Comparison of ENCODE assay signal across 22 cellular contexts in the genomic region with DNA sequence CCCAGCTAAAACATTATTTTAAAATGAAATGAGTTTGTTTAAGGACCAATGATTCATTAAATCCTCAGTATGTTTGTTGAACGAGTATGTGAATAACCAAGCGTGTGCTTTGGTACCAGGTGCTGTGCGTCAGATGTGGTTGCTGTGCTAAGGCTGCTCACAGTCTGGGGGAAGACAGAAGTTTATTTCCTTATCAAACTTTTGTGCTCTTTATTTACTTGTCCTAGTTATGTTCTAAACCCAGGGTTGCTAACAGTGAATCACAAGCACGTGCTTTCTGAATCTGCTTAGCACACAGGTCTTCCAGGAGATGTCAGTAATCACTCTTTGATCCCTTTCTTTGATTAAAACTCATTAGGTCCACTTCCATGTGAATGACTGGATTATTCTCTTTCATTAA. TPM values are rescaled to one million over a fixed set of nuclear protein-coding genes. Genes with fewer than 3 reads are reported as not detected.
A peak's percentile ranks its signal among the peaks of the same experiment; 100 is the strongest.
DNase-seq lines count a peak whose midpoint lies in the region; ATAC-seq and TF ChIP-seq lines count a peak whose summit lies in the region.
"Had no signal": no experiment of that assay in that cellular context is flagged by ENCODE, and none has a peak within 500 bp of the region (broad histone marks: within the 10 kb centered on the region; RNA-seq: fewer than 3 reads in every experiment).

No MANE protein-coding gene starts in this region.

- no peaks in the 10 kb centered on the region for H3K27me3 ChIP-seq in suprapubic skin
- H3K27me3 ChIP-seq: transverse colon had no signal

- H3K4me3 ChIP-seq in fibroblast of mammary gland (ENCODE audit: control insufficient read depth, low read depth, low read length) (no peak overlapping the region), suprapubic skin (no peak overlapping the region)
- H3K4me3 ChIP-seq: K562, transverse colon had no signal

- TF ChIP-seq CTCF in fibroblast of mammary gland (conservative IDR thresholded peaks at IDR 0.05; ENCODE audit: control insufficient read depth, insufficient read depth, low read depth, low read length) (no peak), suprapubic skin (IDR thresholded peaks at IDR 0.05) (no peak)

- ATAC-seq in HG02759 (IDR thresholded peaks at IDR 0.05; ENCODE audit: unreplicated experiment), result no peak
- ATAC-seq: K562; left cardiac atrium; naive thymus-derived CD4-positive, alpha-beta T cell; right cardiac atrium; WTC11 had no signal

- H3K27ac ChIP-seq in suprapubic skin, result peak overlapping the region; percentile 26
- H3K27ac ChIP-seq: transverse colon had no signal

- H3K36me3 ChIP-seq in suprapubic skin, result no peaks in the 10 kb centered on the region
- H3K36me3 ChIP-seq: transverse colon had no signal

- H3K9me3 ChIP-seq in suprapubic skin, result no peaks in the 10 kb centered on the region
- H3K9me3 ChIP-seq: transverse colon had no signal

- 73% methylated on average over 4 of the region's 4 CpGs for WGBS in suprapubic skin

- DNase-seq in H4 (ENCODE audit: low spot score), result peak; percentile 10
- peak; percentile 61 for DNase-seq in astrocyte of the hippocampus (ENCODE audit: low read depth, low spot score)
- DNase-seq in fibroblast of mammary gland (ENCODE audit: low read depth), result peak; percentile 54
- no peak for DNase-seq in suprapubic skin (ENCODE audit: low spot score in 2 of 2)
- DNase-seq in stimulated activated CD4-positive, alpha-beta T cell treated with anti-CD3 and anti-CD28 coated beads, Interleukin-15, amount 100 ng/mL, for 24 hours, result no peak
- DNase-seq in NCI-H1105 (lab: John Stamatoyannopoulos, UW), result no peak
- DNase-seq: activated CD4-positive, alpha-beta memory T cell treated with anti-CD3 and anti-CD28 coated beads for 36 hours; activated gamma-delta T cell; erythroblast; glutamatergic neuron; H9; left cardiac atrium; mesendoderm; naive thymus-derived CD4-positive, alpha-beta T cell; NCI-H2171; NCI-H526; right cardiac atrium; stimulated activated CD4-positive, alpha-beta T cell treated with anti-CD3 and anti-CD28 coated beads, Interleukin-12 subunit alpha, Interleukin-12 subunit beta, amount 100 ng/mL, for 4 hours; transverse colon had no signal

- H3K4me1 ChIP-seq in suprapubic skin, result no peaks in the 10 kb centered on the region
- H3K4me1 ChIP-seq: transverse colon had no signal

- no peak for TF ChIP-seq POLR2A in suprapubic skin (IDR thresholded peaks at IDR 0.05)

- TF ChIP-seq EP300 in suprapubic skin (IDR thresholded peaks at IDR 0.05), result no peak

RNA-seq across cellular contexts. Expression of a gene that starts 37.0 kb away (rescaled TPM):
- 0.72 and 1.7 TPM in 2 replicates for total RNA-seq in H4 (2014; rRNA removed; shearing (Covaris generic))
- total RNA-seq in suprapubic skin, result 10 to 100 TPM; 19.9 to 49.5 (median 27.5) TPM

Comparison
In these comparisons a context has a peak if more than half of its experiments do, and no peak if none do; other contexts are left out.
1. DNase-seq: peak in H4 (single experiment), astrocyte of the hippocampus (single experiment) and fibroblast of mammary gland (single experiment); none in suprapubic skin (0 of 2), stimulated activated CD4-positive, alpha-beta T cell treated with anti-CD3 and anti-CD28 coated beads, Interleukin-15, amount 100 ng/mL, for 24 hours (single experiment) and NCI-H1105 (single experiment).